Comparison of ENCODE assay signal across 24 cellular contexts in the genomic region with DNA sequence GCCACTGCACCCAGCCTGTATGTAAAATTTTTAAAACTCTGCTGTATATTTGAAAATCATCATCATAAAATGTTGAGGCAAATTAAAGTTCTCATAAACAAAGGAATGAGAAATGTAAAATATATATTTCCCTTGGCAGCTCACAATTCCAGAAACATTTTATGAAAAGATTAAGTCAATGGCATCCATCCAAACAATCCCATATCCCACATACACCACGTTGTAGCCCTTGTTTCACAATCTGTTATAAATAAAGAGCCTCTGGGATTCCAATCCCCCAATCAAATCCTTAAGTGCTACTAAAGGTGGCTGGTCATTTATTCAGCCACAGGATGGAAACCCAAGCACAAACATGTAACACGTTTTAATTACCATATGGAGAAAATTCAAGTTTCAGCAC.
"Had no signal": no experiment of that assay in that cellular context is flagged by ENCODE, and none has a peak within 500 bp of the region (broad histone marks: within the 10 kb centered on the region; RNA-seq: fewer than 3 reads in every experiment).

No MANE protein-coding gene starts in this region.

- H3K9me3 ChIP-seq: esophagus squamous epithelium, heart right ventricle, left lung, prostate gland, sigmoid colon, stomach, thyroid gland had no signal

- H3K4me1 Mint-ChIP-seq: natural killer cell; stimulated activated effector memory CD8-positive, alpha-beta T cell treated with anti-CD3 and anti-CD28 coated beads, Interleukin-12 subunit alpha, Interleukin-12 subunit beta, amount 100 ng/mL, for 72 hours had no signal

- H3K36me3 ChIP-seq: prostate gland had no signal

- H3K4me3 Mint-ChIP-seq: effector memory CD8-positive, alpha-beta T cell; natural killer cell; stimulated activated effector memory CD8-positive, alpha-beta T cell treated with anti-CD3 and anti-CD28 coated beads, Interleukin-12 subunit alpha, Interleukin-12 subunit beta, amount 100 ng/mL, for 72 hours; type B pancreatic cell had no signal

- DNase-seq: dermis blood vessel endothelial cell; effector memory CD8-positive, alpha-beta T cell; erythroblast; esophagus squamous epithelium; foreskin melanocyte; glutamatergic neuron; heart right ventricle; hippocampal formation; left cardiac atrium; left lung; natural killer cell; occipital lobe; right cardiac atrium; sigmoid colon; stimulated activated CD4-positive, alpha-beta T cell treated with anti-CD3 and anti-CD28 coated beads, Interleukin-2, amount 100 ng/mL, for 24 hours; stimulated activated CD4-positive, alpha-beta T cell treated with anti-CD3 and anti-CD28 coated beads, Interleukin-4, amount 100 ng/mL, for 24 hours; stimulated activated naive CD4-positive, alpha-beta T cell treated with Interleukin-2 at 50 U/mL for 16 hours; stomach; thyroid gland had no signal

- H3K27me3 ChIP-seq: esophagus squamous epithelium, heart right ventricle, left lung, sigmoid colon, stomach, thyroid gland had no signal

- H3K4me3 ChIP-seq: coronary artery, esophagus squamous epithelium, heart right ventricle, left lung, prostate gland, sigmoid colon, stomach, thyroid gland had no signal

- H3K9me3 Mint-ChIP-seq: effector memory CD8-positive, alpha-beta T cell; natural killer cell; stimulated activated effector memory CD8-positive, alpha-beta T cell treated with anti-CD3 and anti-CD28 coated beads, Interleukin-12 subunit alpha, Interleukin-12 subunit beta, amount 100 ng/mL, for 72 hours; type B pancreatic cell had no signal

- H3K27me3 Mint-ChIP-seq: effector memory CD8-positive, alpha-beta T cell; type B pancreatic cell had no signal

- H3K4me1 ChIP-seq: esophagus squamous epithelium, left lung, parathyroid adenoma, prostate gland, stomach, thyroid gland had no signal

- H3K27ac ChIP-seq: coronary artery, esophagus squamous epithelium, heart right ventricle, left lung, parathyroid adenoma, prostate gland, sigmoid colon, stomach, thyroid gland had no signal

- H3K27ac Mint-ChIP-seq: effector memory CD8-positive, alpha-beta T cell; natural killer cell; stimulated activated effector memory CD8-positive, alpha-beta T cell treated with anti-CD3 and anti-CD28 coated beads, Interleukin-12 subunit alpha, Interleukin-12 subunit beta, amount 100 ng/mL, for 72 hours; type B pancreatic cell had no signal
